In the genomic region with DNA sequence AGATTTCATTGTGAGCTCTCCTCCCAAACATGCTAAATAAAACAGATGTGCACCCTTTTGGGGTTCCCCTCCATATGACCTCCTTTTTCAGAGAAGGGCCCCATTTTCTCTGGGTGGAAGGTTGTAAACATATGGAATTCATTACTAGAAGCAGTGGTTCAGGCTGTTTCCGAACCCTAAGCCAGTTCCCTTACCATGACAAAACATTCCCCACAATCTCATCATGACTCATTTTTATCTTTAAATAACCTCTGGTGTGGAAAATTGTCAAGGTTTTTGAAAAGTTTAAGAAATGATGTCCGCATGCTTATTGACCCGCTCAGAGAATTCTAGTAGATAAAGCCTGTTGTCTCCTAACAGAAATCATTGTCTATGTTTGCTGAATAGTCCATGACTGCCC, we compare ENCODE assay signal across 1 cellular context.
TF ChIP-seq lines count a peak whose summit lies in the region.

No MANE protein-coding gene starts in this region.

TF ChIP-seq in SK-N-SH, 30 proteins besides CTCF, POLR2A, EP300 and RAD21 (continued from another document):
- peak; percentile 71 for TF ChIP-seq MEF2A (IDR thresholded peaks at IDR 0.05; ENCODE audit: borderline replicate concordance, low read depth)
- no peak for TF ChIP-seq MXI1 (IDR thresholded peaks at IDR 0.05; ENCODE audit: low read depth, low read length)
- TF ChIP-seq YY1 (IDR thresholded peaks at IDR 0.05; ENCODE audit: low read depth) = no peak
- TF ChIP-seq FOXJ3 (CRISPR knock-in tag; IDR thresholded peaks at IDR 0.05) = no peak
- no peak for TF ChIP-seq NRF1 (IDR thresholded peaks at IDR 0.05; ENCODE audit: low read depth, low read length)
- peak; percentile 74 for TF ChIP-seq JUND (IDR thresholded peaks at IDR 0.05)
- no peak for TF ChIP-seq TAF1 (IDR thresholded peaks at IDR 0.05; ENCODE audit: borderline replicate concordance, low read depth, low read length)
- TF ChIP-seq, protein P1, sequence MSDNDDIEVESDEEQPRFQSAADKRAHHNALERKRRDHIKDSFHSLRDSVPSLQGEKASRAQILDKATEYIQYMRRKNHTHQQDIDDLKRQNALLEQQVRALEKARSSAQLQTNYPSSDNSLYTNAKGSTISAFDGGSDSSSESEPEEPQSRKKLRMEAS (IDR thresholded peaks at IDR 0.05; ENCODE audit: low read depth) = 0 out of 2 replicates have a peak, but pooled peaks have one; percentile 23
- no peak for TF ChIP-seq RFX5 (IDR thresholded peaks at IDR 0.05; ENCODE audit: low read length)
- no peak for TF ChIP-seq SIN3A (IDR thresholded peaks at IDR 0.05; ENCODE audit: borderline replicate concordance, low read depth, low read length)
- TF ChIP-seq GABPA (IDR thresholded peaks at IDR 0.05; ENCODE audit: low read depth) = no peak
- TF ChIP-seq SMC3 (IDR thresholded peaks at IDR 0.05; ENCODE audit: low read depth, low read length) = no peak
- peak; percentile 12; the same call in 1 of the 2 replicates for TF ChIP-seq POLR2AphosphoS5 (IDR thresholded peaks at IDR 0.05; ENCODE audit: low read depth, low read length)
- peak; percentile 93 for TF ChIP-seq TCF12 (IDR thresholded peaks at IDR 0.05)
- peak; percentile 55 for TF ChIP-seq RXRA (IDR thresholded peaks at IDR 0.05; ENCODE audit: borderline replicate concordance, low read depth)
- peak; percentile 79; the same call in 1 of the 2 replicates for TF ChIP-seq FOSL2 (IDR thresholded peaks at IDR 0.05; ENCODE audit: borderline replicate concordance, low read depth)
- no peak for TF ChIP-seq EZH2phosphoT487 (IDR thresholded peaks at IDR 0.05; ENCODE audit: borderline replicate concordance, low read depth)
- TF ChIP-seq NFIC (IDR thresholded peaks at IDR 0.05; ENCODE audit: borderline replicate concordance) = peak; percentile 41; the same call in 1 of the 2 replicates
- TF ChIP-seq, protein P2, sequence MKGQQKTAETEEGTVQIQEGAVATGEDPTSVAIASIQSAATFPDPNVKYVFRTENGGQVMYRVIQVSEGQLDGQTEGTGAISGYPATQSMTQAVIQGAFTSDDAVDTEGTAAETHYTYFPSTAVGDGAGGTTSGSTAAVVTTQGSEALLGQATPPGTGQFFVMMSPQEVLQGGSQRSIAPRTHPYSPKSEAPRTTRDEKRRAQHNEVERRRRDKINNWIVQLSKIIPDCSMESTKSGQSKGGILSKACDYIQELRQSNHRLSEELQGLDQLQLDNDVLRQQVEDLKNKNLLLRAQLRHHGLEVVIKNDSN (IDR thresholded peaks at IDR 0.05; ENCODE audit: borderline replicate concordance, low read depth) = no peak
TF ChIP-seq in SK-N-SH: peak in this region for 10.
